18 cellular contexts compared by ENCODE assay signal in the genomic region with DNA sequence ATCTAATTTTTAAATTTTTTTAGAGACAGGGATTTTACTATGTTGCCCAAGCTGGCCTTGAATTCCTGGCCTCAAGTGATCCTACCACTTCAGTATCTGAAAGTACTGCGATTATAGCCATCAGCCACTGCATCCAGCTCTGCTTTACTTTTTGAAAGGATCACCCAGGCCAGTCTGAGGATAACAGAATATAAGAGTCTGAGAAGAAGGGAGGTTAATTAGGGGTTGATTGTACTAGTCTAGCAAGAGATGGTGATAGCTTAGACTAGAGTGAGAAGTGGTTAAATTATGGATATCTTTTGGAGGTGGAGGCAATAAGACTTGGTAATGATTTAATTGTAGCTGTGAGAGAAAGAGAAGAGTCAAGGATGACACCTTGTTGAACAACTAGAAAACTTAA.
"Had no signal": no experiment of that assay in that cellular context is flagged by ENCODE, and none has a peak within 500 bp of the region (broad histone marks: within the 10 kb centered on the region; RNA-seq: fewer than 3 reads in every experiment).

No MANE protein-coding gene starts in this region.

- H3K4me1 ChIP-seq: pancreas, prostate gland, right lobe of liver, upper lobe of right lung, vagina had no signal

- H3K36me3 ChIP-seq: pancreas, prostate gland, upper lobe of right lung, vagina had no signal

- H3K9me3 Mint-ChIP-seq: naive thymus-derived CD8-positive, alpha-beta T cell; stimulated activated memory B cell treated with anti-CD40 and anti-IgM and Interleukin-4, amounts not matched to agents 10 μg/mL and 1 μg/mL and 100 μg/mL, for 72 hours; stimulated activated naive CD8-positive, alpha-beta T cell treated with anti-CD3 and anti-CD28 coated beads, Interleukin-15, Interleukin-2, amounts not matched to agents 100 ng/mL and 50 ng/mL, for 24 hours had no signal

- H3K36me3 Mint-ChIP-seq: stimulated activated memory B cell treated with anti-CD40 and anti-IgM and Interleukin-4, amounts not matched to agents 10 μg/mL and 1 μg/mL and 100 μg/mL, for 72 hours had no signal

- H3K4me3 Mint-ChIP-seq: naive thymus-derived CD8-positive, alpha-beta T cell; stimulated activated memory B cell treated with anti-CD40 and anti-IgM and Interleukin-4, amounts not matched to agents 10 μg/mL and 1 μg/mL and 100 μg/mL, for 72 hours; stimulated activated naive CD8-positive, alpha-beta T cell treated with anti-CD3 and anti-CD28 coated beads, Interleukin-15, Interleukin-2, amounts not matched to agents 100 ng/mL and 50 ng/mL, for 24 hours had no signal

- H3K27ac ChIP-seq: coronary artery, heart left ventricle, pancreas, prostate gland, right lobe of liver, tibial nerve, upper lobe of right lung, vagina had no signal

- FAIRE-seq: frontal cortex, pancreas had no signal

- ATAC-seq: heart left ventricle; mucosa of descending colon; naive thymus-derived CD8-positive, alpha-beta T cell; pancreas; right lobe of liver; stimulated activated memory B cell treated with anti-CD40 and anti-IgM and Interleukin-4, amounts not matched to agents 10 μg/mL and 1 μg/mL and 100 μg/mL, for 72 hours; upper lobe of right lung had no signal

- H3K27me3 Mint-ChIP-seq: naive thymus-derived CD8-positive, alpha-beta T cell; stimulated activated memory B cell treated with anti-CD40 and anti-IgM and Interleukin-4, amounts not matched to agents 10 μg/mL and 1 μg/mL and 100 μg/mL, for 72 hours; stimulated activated naive CD8-positive, alpha-beta T cell treated with anti-CD3 and anti-CD28 coated beads, Interleukin-15, Interleukin-2, amounts not matched to agents 100 ng/mL and 50 ng/mL, for 24 hours had no signal

- H3K27me3 ChIP-seq: heart left ventricle, pancreas, right lobe of liver, tibial nerve, upper lobe of right lung, vagina had no signal

- H3K9me3 ChIP-seq: heart left ventricle, mucosa of descending colon, pancreas, prostate gland, right lobe of liver, tibial nerve, upper lobe of right lung, vagina had no signal

- DNase-seq: effector CD4-positive, alpha-beta T cell; heart left ventricle; hippocampal formation; mucosa of descending colon; naive thymus-derived CD8-positive, alpha-beta T cell; occipital lobe; pancreas; right lobe of liver; stimulated activated CD4-positive, alpha-beta T cell treated with anti-CD3 and anti-CD28 coated beads, Interleukin-4, amount 100 ng/mL, for 1 hour; stimulated activated CD8-positive, alpha-beta memory T cell treated with anti-CD3 and anti-CD28 coated beads, Interleukin-4, amount 100 ng/mL, for 48 hours; upper lobe of right lung had no signal

- H3K4me3 ChIP-seq: coronary artery, heart left ventricle, mucosa of descending colon, pancreas, prostate gland, right lobe of liver, tibial nerve, upper lobe of right lung, vagina had no signal

- H3K27ac Mint-ChIP-seq: stimulated activated memory B cell treated with anti-CD40 and anti-IgM and Interleukin-4, amounts not matched to agents 10 μg/mL and 1 μg/mL and 100 μg/mL, for 72 hours; stimulated activated naive CD8-positive, alpha-beta T cell treated with anti-CD3 and anti-CD28 coated beads, Interleukin-15, Interleukin-2, amounts not matched to agents 100 ng/mL and 50 ng/mL, for 24 hours had no signal
